Comparison of ENCODE assay signal across 2 cellular contexts in the genomic region with DNA sequence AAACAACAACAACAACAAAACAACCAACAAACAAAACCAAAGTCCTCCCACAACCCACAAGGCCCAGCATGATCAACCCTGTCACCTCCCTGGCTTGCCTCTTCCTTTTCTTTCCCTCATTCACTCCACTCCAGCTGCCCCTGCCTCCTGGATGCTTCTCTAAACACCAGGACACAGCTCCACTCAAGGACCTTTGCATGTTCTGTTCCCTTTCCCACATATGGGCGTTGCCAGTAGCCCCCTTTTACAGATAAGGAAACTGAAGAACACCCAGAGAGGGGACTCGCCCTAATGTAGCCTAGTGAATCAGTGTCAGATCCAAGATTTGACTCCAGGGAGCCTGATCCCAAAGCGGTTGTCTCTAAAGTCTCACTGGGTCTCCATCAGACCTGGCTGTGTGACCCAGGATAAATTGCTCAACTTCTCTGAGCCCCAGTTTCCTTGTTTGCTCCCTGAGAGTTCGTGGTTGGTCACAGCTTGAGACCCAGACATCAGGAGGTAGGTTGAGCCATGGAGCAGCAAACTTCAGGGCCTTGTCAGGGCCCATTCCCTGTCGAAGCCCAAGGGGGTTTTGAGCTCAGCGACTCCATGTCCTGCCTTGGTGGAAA.
TF ChIP-seq lines count a peak whose summit lies in the region.

No MANE protein-coding gene starts in this region.

TF ChIP-seq in GM23338, 12 proteins besides CTCF, POLR2A, EP300 and RAD21:
- TF ChIP-seq ZNF331 (CRISPR knock-in tag; IDR thresholded peaks at IDR 0.05; ENCODE audit: low read depth) (no peak), NANOG (IDR thresholded peaks at IDR 0.05; ENCODE audit: borderline replicate concordance) (no peak), STAT1 (IDR thresholded peaks at IDR 0.05; ENCODE audit: unreplicated experiment) (no peak), POLR2AphosphoS5 (IDR thresholded peaks at IDR 0.05; ENCODE audit: low read depth) (no peak), EZH2 (IDR thresholded peaks at IDR 0.05; ENCODE audit: low read depth, unreplicated experiment) (no peak)
- TF ChIP-seq, protein P1, sequence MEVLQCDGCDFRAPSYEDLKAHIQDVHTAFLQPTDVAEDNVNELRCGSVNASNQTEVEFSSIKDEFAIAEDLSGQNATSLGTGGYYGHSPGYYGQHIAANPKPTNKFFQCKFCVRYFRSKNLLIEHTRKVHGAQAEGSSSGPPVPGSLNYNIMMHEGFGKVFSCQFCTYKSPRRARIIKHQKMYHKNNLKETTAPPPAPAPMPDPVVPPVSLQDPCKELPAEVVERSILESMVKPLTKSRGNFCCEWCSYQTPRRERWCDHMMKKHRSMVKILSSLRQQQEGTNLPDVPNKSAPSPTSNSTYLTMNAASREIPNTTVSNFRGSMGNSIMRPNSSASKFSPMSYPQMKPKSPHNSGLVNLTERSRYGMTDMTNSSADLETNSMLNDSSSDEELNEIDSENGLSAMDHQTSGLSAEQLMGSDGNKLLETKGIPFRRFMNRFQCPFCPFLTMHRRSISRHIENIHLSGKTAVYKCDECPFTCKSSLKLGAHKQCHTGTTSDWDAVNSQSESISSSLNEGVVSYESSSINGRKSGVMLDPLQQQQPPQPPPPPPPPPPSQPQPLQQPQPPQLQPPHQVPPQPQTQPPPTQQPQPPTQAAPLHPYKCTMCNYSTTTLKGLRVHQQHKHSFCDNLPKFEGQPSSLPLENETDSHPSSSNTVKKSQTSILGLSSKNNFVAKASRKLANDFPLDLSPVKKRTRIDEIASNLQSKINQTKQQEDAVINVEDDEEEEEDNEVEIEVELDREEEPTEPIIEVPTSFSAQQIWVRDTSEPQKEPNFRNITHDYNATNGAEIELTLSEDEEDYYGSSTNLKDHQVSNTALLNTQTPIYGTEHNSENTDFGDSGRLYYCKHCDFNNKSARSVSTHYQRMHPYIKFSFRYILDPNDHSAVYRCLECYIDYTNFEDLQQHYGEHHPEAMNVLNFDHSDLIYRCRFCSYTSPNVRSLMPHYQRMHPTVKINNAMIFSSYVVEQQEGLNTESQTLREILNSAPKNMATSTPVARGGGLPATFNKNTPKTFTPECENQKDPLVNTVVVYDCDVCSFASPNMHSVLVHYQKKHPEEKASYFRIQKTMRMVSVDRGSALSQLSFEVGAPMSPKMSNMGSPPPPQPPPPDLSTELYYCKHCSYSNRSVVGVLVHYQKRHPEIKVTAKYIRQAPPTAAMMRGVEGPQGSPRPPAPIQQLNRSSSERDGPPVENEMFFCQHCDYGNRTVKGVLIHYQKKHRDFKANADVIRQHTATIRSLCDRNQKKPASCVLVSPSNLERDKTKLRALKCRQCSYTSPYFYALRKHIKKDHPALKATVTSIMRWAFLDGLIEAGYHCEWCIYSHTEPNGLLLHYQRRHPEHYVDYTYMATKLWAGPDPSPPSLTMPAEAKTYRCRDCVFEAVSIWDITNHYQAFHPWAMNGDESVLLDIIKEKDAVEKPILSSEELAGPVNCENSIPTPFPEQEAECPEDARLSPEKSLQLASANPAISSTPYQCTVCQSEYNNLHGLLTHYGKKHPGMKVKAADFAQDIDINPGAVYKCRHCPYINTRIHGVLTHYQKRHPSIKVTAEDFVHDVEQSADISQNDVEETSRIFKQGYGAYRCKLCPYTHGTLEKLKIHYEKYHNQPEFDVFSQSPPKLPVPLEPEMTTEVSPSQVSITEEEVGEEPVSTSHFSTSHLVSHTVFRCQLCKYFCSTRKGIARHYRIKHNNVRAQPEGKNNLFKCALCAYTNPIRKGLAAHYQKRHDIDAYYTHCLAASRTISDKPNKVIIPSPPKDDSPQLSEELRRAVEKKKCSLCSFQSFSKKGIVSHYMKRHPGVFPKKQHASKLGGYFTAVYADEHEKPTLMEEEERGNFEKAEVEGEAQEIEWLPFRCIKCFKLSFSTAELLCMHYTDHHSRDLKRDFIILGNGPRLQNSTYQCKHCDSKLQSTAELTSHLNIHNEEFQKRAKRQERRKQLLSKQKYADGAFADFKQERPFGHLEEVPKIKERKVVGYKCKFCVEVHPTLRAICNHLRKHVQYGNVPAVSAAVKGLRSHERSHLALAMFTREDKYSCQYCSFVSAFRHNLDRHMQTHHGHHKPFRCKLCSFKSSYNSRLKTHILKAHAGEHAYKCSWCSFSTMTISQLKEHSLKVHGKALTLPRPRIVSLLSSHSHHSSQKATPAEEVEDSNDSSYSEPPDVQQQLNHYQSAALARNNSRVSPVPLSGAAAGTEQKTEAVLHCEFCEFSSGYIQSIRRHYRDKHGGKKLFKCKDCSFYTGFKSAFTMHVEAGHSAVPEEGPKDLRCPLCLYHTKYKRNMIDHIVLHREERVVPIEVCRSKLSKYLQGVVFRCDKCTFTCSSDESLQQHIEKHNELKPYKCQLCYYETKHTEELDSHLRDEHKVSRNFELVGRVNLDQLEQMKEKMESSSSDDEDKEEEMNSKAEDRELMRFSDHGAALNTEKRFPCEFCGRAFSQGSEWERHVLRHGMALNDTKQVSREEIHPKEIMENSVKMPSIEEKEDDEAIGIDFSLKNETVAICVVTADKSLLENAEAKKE (CRISPR knock-in tag; IDR thresholded peaks at IDR 0.05), result no peak

TF ChIP-seq in liver, 16 proteins besides CTCF, POLR2A, EP300 and RAD21 (continued from another document):
- no peak for TF ChIP-seq ATF3 (IDR thresholded peaks at IDR 0.05)
- TF ChIP-seq FOXA2 (IDR thresholded peaks at IDR 0.05), result no peak
- TF ChIP-seq YY1 (IDR thresholded peaks at IDR 0.05), result no peak
- no peak for TF ChIP-seq HNF4G (IDR thresholded peaks at IDR 0.05)
- no peak for TF ChIP-seq GABPA (IDR thresholded peaks at IDR 0.05 in 1 of 2, conservative IDR thresholded peaks at IDR 0.05 in 1 of 2)
- no peak for TF ChIP-seq FOXA1 (IDR thresholded peaks at IDR 0.05)
- no peak for TF ChIP-seq NR2F2 (IDR thresholded peaks at IDR 0.05)
- no peak for TF ChIP-seq EGR1 (IDR thresholded peaks at IDR 0.05; ENCODE audit: low read depth in 2 of 2)
- TF ChIP-seq HNF4A (conservative IDR thresholded peaks at IDR 0.05), result no peak
- TF ChIP-seq ZBTB33 (IDR thresholded peaks at IDR 0.05), result no peak
- no peak for TF ChIP-seq JUND (IDR thresholded peaks at IDR 0.05)
- TF ChIP-seq MAX (IDR thresholded peaks at IDR 0.05), result no peak
- no peak for TF ChIP-seq REST (IDR thresholded peaks at IDR 0.05)
